In genomic region chr16:55359946-55360345, GRCh38 we compare ENCODE assay signal across 36 cellular contexts. TPM values are rescaled to one million over a fixed set of nuclear protein-coding genes. Genes with fewer than 3 reads are reported as not detected.
DNase-seq lines count a peak whose midpoint lies in the region; ATAC-seq, FAIRE-seq and TF ChIP-seq lines count a peak whose summit lies in the region.
"Had no signal": no experiment of that assay in that cellular context is flagged by ENCODE, and none has a peak within 500 bp of the region (broad histone marks: within the 10 kb centered on the region; RNA-seq: fewer than 3 reads in every experiment).

No MANE protein-coding gene starts in this region.

- H2AFZ ChIP-seq in HepG2 (ENCODE audit: low read length) (no peak overlapping the region), K562 (ENCODE audit: low read depth, low read length) (no peak overlapping the region)

- H3K9me3 ChIP-seq in HepG2 (ENCODE audit: low read length) (no peaks in the 10 kb centered on the region), right lobe of liver (no peaks in the 10 kb centered on the region), A549 (no peaks in the 10 kb centered on the region), K562 (replicated peaks; ENCODE audit: control insufficient read depth, insufficient read depth, low read depth, low read length) (no peaks in the 10 kb centered on the region), Peyer's patch (no peaks in the 10 kb centered on the region), vagina (no peaks in the 10 kb centered on the region)
- H3K9me3 ChIP-seq: BE2C, BLaER1, Caco-2 had no signal

- H3K36me3 ChIP-seq in HepG2 (replicated peaks in 1 of 2; ENCODE audit: control insufficient read depth in 1 of 2, insufficient read depth in 2 of 2, low read length in 2 of 2) (no peaks in the 10 kb centered on the region), right lobe of liver (no peaks in the 10 kb centered on the region), K562 (ENCODE audit: control insufficient read depth, insufficient read depth, low read length) (no peaks in the 10 kb centered on the region), Peyer's patch (no peaks in the 10 kb centered on the region), vagina (no peaks in the 10 kb centered on the region)
- H3K36me3 ChIP-seq: BE2C; BLaER1; BLaER1 treated with 17β-estradiol and CSF1 and Interleukin-3, amounts not matched to agents 10 nM and 100 nM had no signal

- no peaks in the 10 kb centered on the region for H3K4me1 ChIP-seq in HepG2 (ENCODE audit: insufficient read depth, low read length)
- H3K4me1 ChIP-seq in right lobe of liver = no peaks in the 10 kb centered on the region
- no peaks in the 10 kb centered on the region for H3K4me1 ChIP-seq in A549
- H3K4me1 ChIP-seq in K562 (replicated peaks in 1 of 2; ENCODE audit: control insufficient read depth in 2 of 2, insufficient read depth in 2 of 2, low read length in 2 of 2) = no peaks in the 10 kb centered on the region
- H3K4me1 ChIP-seq in Peyer's patch = no peaks in the 10 kb centered on the region
- H3K4me1 ChIP-seq in vagina = no peaks in the 10 kb centered on the region
- H3K4me1 ChIP-seq: BE2C, Caco-2 had no signal

- TF ChIP-seq POLR2A in HepG2 (IDR thresholded peaks at IDR 0.05; ENCODE audit: insufficient read depth in 1 of 2, low read depth in 2 of 2, low read length in 2 of 2) (no peak), right lobe of liver (IDR thresholded peaks at IDR 0.05) (no peak), A549 (IDR thresholded peaks at IDR 0.05; ENCODE audit: low read length) (no peak), K562 (conservative IDR thresholded peaks at IDR 0.05) (no peak), Peyer's patch (IDR thresholded peaks at IDR 0.05) (no peak), vagina (IDR thresholded peaks at IDR 0.05) (no peak)

- H3K9ac ChIP-seq in HepG2 (ENCODE audit: insufficient read depth, low read depth, low read length) = no peak overlapping the region
- H3K9ac ChIP-seq in K562 (ENCODE audit: insufficient read depth in 1 of 2, low read depth in 2 of 2, low read length in 2 of 2) = no peak overlapping the region
- H3K9ac ChIP-seq: BLaER1; BLaER1 treated with 17β-estradiol and CSF1 and Interleukin-3, amounts not matched to agents 10 nM and 100 nM had no signal

- H3K27ac ChIP-seq in HepG2 (ENCODE audit: extremely low read length, insufficient read depth, low read length) (no peak overlapping the region), right lobe of liver (no peak overlapping the region), A549 (no peak overlapping the region), K562 (ENCODE audit: extremely low read depth, low read depth, low read length) (no peak overlapping the region), Peyer's patch (no peak overlapping the region), vagina (no peak overlapping the region)
- H3K27ac ChIP-seq: 22Rv1; BLaER1 treated with 17β-estradiol and CSF1 and Interleukin-3, amounts not matched to agents 10 nM and 100 nM; C4-2B had no signal

- no peaks in the 10 kb centered on the region for H3K9me1 ChIP-seq in K562 (ENCODE audit: control insufficient read depth, insufficient read depth, low read length)

- TF ChIP-seq EP300 in HepG2 (IDR thresholded peaks at IDR 0.05; ENCODE audit: low read depth in 2 of 2, low read length in 2 of 2) (no peak), HepG2 (CRISPR knock-in tag; IDR thresholded peaks at IDR 0.05; ENCODE audit: borderline replicate concordance) (no peak), A549 (IDR thresholded peaks at IDR 0.05) (no peak), K562 (IDR thresholded peaks at IDR 0.05; ENCODE audit: low read length) (no peak)

- intact Hi-C loops in HepG2 (cut with micrococcal nuclease; ENCODE audit: unreplicated experiment) (no loop called here), right lobe of liver (cut with DNase I) (no loop called here), K562 (cut with micrococcal nuclease) (no loop called here), vagina (cut with DNase I) (no loop called here)

- no TSS peak for BruUV-seq in HepG2 (replicated peaks; lab: Mats Ljungman, UMichigan)
- no TSS peak for BruUV-seq in K562 (replicated peaks; lab: Mats Ljungman, UMichigan)

- in situ Hi-C loops in HepG2 (cut with HindIII; ENCODE audit: extremely low pct_ligation_motif_present, low pct_unique_long_range_greater_than_20kb) (no loop called here), K562 (cut with MboI) (no loop called here)

- DNase-seq in HepG2 (ENCODE audit: low spot score) (no peak), right lobe of liver (no peak), A549 (ENCODE audit: low read depth in 1 of 2, low spot score in 1 of 2) (no peak), K562 (ENCODE audit: extremely low read depth in 1 of 4, low spot score in 3 of 4) (no peak), Peyer's patch (no peak), vagina (ENCODE audit: extremely low spot score in 2 of 2) (no peak)
- DNase-seq: 8988T; ACHN; AML-193; BE2C; C1 segment of cervical spinal cord; Caco-2; Calu3; CD4-positive, alpha-beta memory T cell; CD4-positive, alpha-beta T cell; CD4-positive, CD25-positive, alpha-beta regulatory T cell; CD8-positive, alpha-beta memory T cell; CD8-positive, alpha-beta T cell; COR-L47; DMS 273 treated with DMSO at 0.1 percent for 48 hours; DMS153; DMS53; DMS79; DMS79 treated with DMSO at 0.1 percent for 48 hours; DND-41; EL had no signal

- TF ChIP-seq RAD21 in HepG2 (CRISPR knock-in tag; IDR thresholded peaks at IDR 0.05) (no peak), A549 (conservative IDR thresholded peaks at IDR 0.05 in 1 of 2, IDR thresholded peaks at IDR 0.05 in 1 of 2) (no peak), K562 (CRISPR knock-in tag; conservative IDR thresholded peaks at IDR 0.05 in 1 of 2, IDR thresholded peaks at IDR 0.05 in 1 of 2) (no peak)

- POLR2A ChIA-PET in HepG2 (lab: Yijun Ruan, JAX) = no interaction called here
- POLR2A ChIA-PET in A549 (lab: Yijun Ruan, JAX) = no interaction called here
- POLR2A ChIA-PET in K562 (lab: Yijun Ruan, JAX) = interaction anchor here (0.8 to 1.5 kb wide), 2 partner anchors 9 to 20 kb away, joined by 3 read pairs; no protein-coding TSS in a partner anchor

- TF ChIP-seq CTCF in HepG2 (CRISPR knock-in tag; IDR thresholded peaks at IDR 0.05) (no peak), right lobe of liver (IDR thresholded peaks at IDR 0.05) (no peak), A549 (IDR thresholded peaks at IDR 0.05) (no peak), K562 (IDR thresholded peaks at IDR 0.05 in 2 of 3, conservative IDR thresholded peaks at IDR 0.05 in 1 of 3; ENCODE audit: insufficient read depth in 2 of 3, low read depth in 1 of 3, low read length in 3 of 3) (no peak), Peyer's patch (IDR thresholded peaks at IDR 0.05) (no peak), vagina (IDR thresholded peaks at IDR 0.05) (no peak)

- H3K4me2 ChIP-seq in HepG2 (ENCODE audit: low read depth, low read length) (no peak overlapping the region), A549 (no peak overlapping the region), K562 (ENCODE audit: insufficient read depth, low read length) (no peak overlapping the region)

- H3K27me3 ChIP-seq in HepG2 (ENCODE audit: control insufficient read depth in 1 of 2, insufficient read depth in 2 of 2, low read length in 2 of 2) (peaks cover 0 to 9% of the 10 kb centered on the region in 2 experiments; a peak in 2 of 5 replicates), right lobe of liver (no peaks in the 10 kb centered on the region), K562 (ENCODE audit: control insufficient read depth in 2 of 2, insufficient read depth in 2 of 2, low read length in 2 of 2) (no peaks in the 10 kb centered on the region), Peyer's patch (no peaks in the 10 kb centered on the region), vagina (no peaks in the 10 kb centered on the region)
- H3K27me3 ChIP-seq: BE2C; BLaER1; BLaER1 treated with 17β-estradiol and CSF1 and Interleukin-3, amounts not matched to agents 10 nM and 100 nM had no signal

- H3K4me3 ChIP-seq in HepG2 (replicated peaks in 1 of 3; ENCODE audit: insufficient read depth in 1 of 3, low read depth in 2 of 3, low read length in 3 of 3) (no peak overlapping the region), right lobe of liver (no peak overlapping the region), A549 (no peak overlapping the region), K562 (no peak overlapping the region), Peyer's patch (no peak overlapping the region), vagina (no peak overlapping the region)
- H3K4me3 ChIP-seq: BLaER1; BLaER1 treated with 17β-estradiol and CSF1 and Interleukin-3, amounts not matched to agents 10 nM and 100 nM had no signal

- CTCF ChIA-PET in HepG2 (lab: Yijun Ruan, JAX; ENCODE audit: low intra/inter-chr PET ratio, low total read pairs) = no interaction called here
- CTCF ChIA-PET in A549 (lab: Yijun Ruan, JAX) = interaction anchor here (1.0 to 2.1 kb wide), 2 partner anchors 11 to 324 kb away, joined by 3 to 5 read pairs; no protein-coding TSS in a partner anchor
- CTCF ChIA-PET in K562 (lab: Yijun Ruan, JAX; ENCODE audit: low intra/inter-chr PET ratio) = no interaction called here

- no peaks in the 10 kb centered on the region for H4K20me1 ChIP-seq in HepG2 (ENCODE audit: insufficient read depth, low read length)
- H4K20me1 ChIP-seq in K562 (replicated peaks; ENCODE audit: control insufficient read depth, insufficient read depth, low read length) = no peaks in the 10 kb centered on the region
- H4K20me1 ChIP-seq: BLaER1; BLaER1 treated with 17β-estradiol and CSF1 and Interleukin-3, amounts not matched to agents 10 nM and 100 nM had no signal

- 2% methylated on average over 2 of the region's 2 CpGs for WGBS in HepG2 (ENCODE audit: low lambda C conversion rate)
- WGBS in right lobe of liver (ENCODE audit: insufficient coverage, low coverage, low lambda C conversion rate, missing lambda C conversion rate) = 60% methylated on average over 2 of the region's 2 CpGs
- 23% methylated on average over 2 of the region's 2 CpGs for WGBS in A549 (ENCODE audit: missing lambda C conversion rate)
- WGBS in K562 (ENCODE audit: insufficient coverage, low coverage, missing lambda C conversion rate) = 0% methylated on average over 2 of the region's 2 CpGs

- FAIRE-seq in HepG2 (lab: Jason Lieb, UNC) (no peak), A549 (lab: Jason Lieb, UNC) (no peak), K562 (lab: Jason Lieb, UNC) (no peak)
- FAIRE-seq: A204.1, D721Med had no signal

- ATAC-seq in HepG2 (no peak), right lobe of liver (no peak), A549 (no peak), K562 (no peak)
- ATAC-seq: CD8-positive, alpha-beta T cell had no signal

- H3K79me2 ChIP-seq in HepG2 (ENCODE audit: insufficient read depth, low read length) = no peaks in the 10 kb centered on the region
- no peaks in the 10 kb centered on the region for H3K79me2 ChIP-seq in K562 (ENCODE audit: control insufficient read depth, insufficient read depth, low read length)

RNA-seq across cellular contexts. Expression of gene IRX6, which starts 35.9 kb away (rescaled TPM):
- total RNA-seq in HepG2 (2016; rRNA removed; fragmentation: Illumina TruSeq; extraction: Trizol) (not detected in 2 replicates), right lobe of liver (not detected), K562 (2014; rRNA removed) (0.14 and 0.20 TPM in 2 replicates), K562 (2014; rRNA removed; fragmentation: Illumina TruSeq; extraction: Trizol) (not detected in 2 replicates), K562 (2015; rRNA removed; fragmentation: Illumina TruSeq; extraction: Trizol) (0.08 and 0.29 TPM in 2 replicates), K562 (2021) (0.09 and 0.11 TPM in 2 replicates), Peyer's patch (1 to 10 TPM in 1 of 4 donors, under 1 TPM in 1, not detected in 2; 0.57 to 3.5 TPM), vagina (0.49 TPM)
- not detected in 2 replicates for total RNA-seq in HepG2 (2016; cell fraction: cytosol; rRNA removed; fragmentation: Illumina TruSeq; extraction: Trizol; ENCODE audit: low read depth)
- not detected in 2 replicates for total RNA-seq in HepG2 (2016; cell fraction: insoluble cytoplasmic fraction; rRNA removed; fragmentation: Illumina TruSeq; extraction: Trizol)
- not detected in 2 replicates for total RNA-seq in HepG2 (2016; cell fraction: membrane; rRNA removed; fragmentation: Illumina TruSeq; extraction: Trizol)
- not detected in 2 replicates for total RNA-seq in HepG2 (2016; cell fraction: nucleus; rRNA removed; fragmentation: Illumina TruSeq; extraction: Trizol)
- polyA plus RNA-seq in HepG2 (2011; rRNA removed) (not detected in 2 replicates), A549 (2011; rRNA removed) (not detected in 2 replicates), A549 (2017; fragmentation: RNase III; extraction: RNeasy Plus Mini Kit Qiagen cat#74134 plus additional on column Dnase treatment) (not detected in 3 replicates), K562 (2011; rRNA removed) (not detected in 2 replicates), K562 (2014; fragmentation: Illumina TruSeq; extraction: Trizol) (0.06 and 0.07 TPM in 2 replicates), K562 (2014; fragmentation: Nextera tagmentation; extraction: Ambion mirVana) (not detected), K562 (2014; rRNA removed) (0.04 and 0.29 TPM in 2 replicates)
- polyA plus RNA-seq in HepG2 (2011; cell fraction: cytosol; rRNA removed) = not detected in 2 replicates
- not detected in 2 replicates for polyA plus RNA-seq in HepG2 (2011; cell fraction: nucleus; rRNA removed)
- not detected in 2 replicates for polyA plus RNA-seq in HepG2 (2012)
- polyA plus RNA-seq in HepG2 (2016; cell fraction: cytosol; fragmentation: Illumina TruSeq; extraction: Trizol; ENCODE audit: low read depth) = not detected in 2 replicates
- not detected in 2 replicates for polyA plus RNA-seq in HepG2 (2016; cell fraction: insoluble cytoplasmic fraction; fragmentation: Illumina TruSeq; extraction: Trizol; ENCODE audit: low read depth)
- polyA plus RNA-seq in HepG2 (2016; cell fraction: membrane; fragmentation: Illumina TruSeq; extraction: Trizol; ENCODE audit: low read depth) = not detected in 2 replicates
- polyA plus RNA-seq in HepG2 (2016; cell fraction: nucleus; fragmentation: Illumina TruSeq; extraction: Trizol; ENCODE audit: insufficient read depth, low read depth) = not detected in 2 replicates
- polyA minus RNA-seq in HepG2 (2011; rRNA and poly(A)+ RNA removed; ENCODE audit: low replicate concordance) = not detected in 2 replicates
- not detected in 2 replicates for polyA minus RNA-seq in HepG2 (2011; cell fraction: cytosol; rRNA and poly(A)+ RNA removed)
- polyA minus RNA-seq in HepG2 (2011; cell fraction: nucleus; rRNA and poly(A)+ RNA removed) = not detected in 2 replicates
- 0.01 TPM in 1 of 2 replicates, not detected in the other for polyA plus RNA-seq in A549 (2012; cell fraction: cytosol; rRNA removed)
- polyA plus RNA-seq in A549 (2012; cell fraction: nucleus; rRNA removed) = 0.02 and 0.04 TPM in 2 replicates
- not detected in 2 replicates for polyA minus RNA-seq in A549 (2011; rRNA and poly(A)+ RNA removed)
- 0.12 TPM in 2 replicates for total RNA-seq in K562 (2011; cell fraction: chromatin; rRNA removed; ENCODE audit: low replicate concordance)
- total RNA-seq in K562 (2011; cell fraction: nucleolus; rRNA removed) = not detected in 2 replicates
- not detected in 2 replicates for total RNA-seq in K562 (2011; cell fraction: nucleoplasm; rRNA removed)
- not detected in 2 replicates for polyA plus RNA-seq in K562 (2011; cell fraction: cytosol; rRNA removed)
- 0.04 and 0.09 TPM in 2 replicates for polyA plus RNA-seq in K562 (2011; cell fraction: nucleus; rRNA removed)
- polyA plus RNA-seq in K562 (2012) = 0.07 and 0.33 TPM in 2 replicates
- not detected in 2 replicates for polyA minus RNA-seq in K562 (2011; rRNA and poly(A)+ RNA removed)
- not detected in 2 replicates for polyA minus RNA-seq in K562 (2011; cell fraction: cytosol; rRNA and poly(A)+ RNA removed)
- not detected in 2 replicates for polyA minus RNA-seq in K562 (2011; cell fraction: nucleus; rRNA and poly(A)+ RNA removed)
- total RNA-seq: A673; Caco-2; Calu3; CD4-positive, alpha-beta memory T cell; CD4-positive, alpha-beta T cell; CD4-positive, CD25-positive, alpha-beta regulatory T cell; CD8-positive, alpha-beta memory T cell; CD8-positive, alpha-beta T cell had no signal
- polyA plus RNA-seq: AG04450; BJ; CD14-positive monocyte; CD4-positive, alpha-beta memory T cell; CD4-positive, CD25-positive, alpha-beta regulatory T cell; CD8-positive, alpha-beta memory T cell had no signal

Comparison
In these comparisons a context has a peak if more than half of its experiments do, and no peak if none do; other contexts are left out.
1. Of the 241 proteins assayed by ChIP-seq in both HepG2 and K562: peak only in HepG2: none; only in K562: none; in both: ZFP36; in neither: 240.